8 cellular contexts compared by ENCODE assay signal in genomic region chr7:73703985-73704639, GRCh38. TPM values are rescaled to one million over a fixed set of nuclear protein-coding genes. Genes with fewer than 3 reads are reported as not detected.
A peak's percentile ranks its signal among the peaks of the same experiment; 100 is the strongest.
DNase-seq lines count a peak whose midpoint lies in the region; ATAC-seq and TF ChIP-seq lines count a peak whose summit lies in the region.

No MANE protein-coding gene starts in this region.

- H3K27ac Mint-ChIP-seq in activated T-cell treated with anti-CD3 and anti-CD28 coated beads, Interleukin-2, amount 50 U/mL, for 24 hours: no peak overlapping the region

- H3K27me3 ChIP-seq in left ventricle myocardium inferior (ENCODE audit: low read depth): no peaks in the 10 kb centered on the region

- H3K4me1 Mint-ChIP-seq in activated T-cell treated with anti-CD3 and anti-CD28 coated beads, Interleukin-2, amount 50 U/mL, for 24 hours (ENCODE audit: low read depth): peaks cover 16% of the 10 kb centered on the region

- no peaks in the 10 kb centered on the region for H3K9me3 ChIP-seq in left ventricle myocardium inferior (replicated peaks)

- H3K4me3 ChIP-seq in left ventricle myocardium inferior: peak overlapping the region; percentile 37

- H3K27me3 Mint-ChIP-seq in activated T-cell treated with anti-CD3 and anti-CD28 coated beads, Interleukin-2, amount 50 U/mL, for 24 hours: no peaks in the 10 kb centered on the region

- H3K9me3 Mint-ChIP-seq in activated T-cell treated with anti-CD3 and anti-CD28 coated beads, Interleukin-2, amount 50 U/mL, for 24 hours: no peaks in the 10 kb centered on the region

- H3K36me3 ChIP-seq in left ventricle myocardium inferior: peaks cover 13% of the 10 kb centered on the region

- no peak overlapping the region for H3K4me3 Mint-ChIP-seq in activated T-cell treated with anti-CD3 and anti-CD28 coated beads, Interleukin-2, amount 50 U/mL, for 24 hours

- intact Hi-C loops in left ventricle myocardium inferior (cut with micrococcal nuclease): no loop called here

- H3K4me1 ChIP-seq in left ventricle myocardium inferior: no peaks in the 10 kb centered on the region

- no peak for TF ChIP-seq CTCF in left ventricle myocardium inferior (IDR thresholded peaks at IDR 0.05; ENCODE audit: borderline replicate concordance)

- H3K36me3 Mint-ChIP-seq in activated T-cell treated with anti-CD3 and anti-CD28 coated beads, Interleukin-2, amount 50 U/mL, for 24 hours (ENCODE audit: low read depth): peaks cover 61% of the 10 kb centered on the region

- no peak for ATAC-seq in GM18858 (IDR thresholded peaks at IDR 0.05; ENCODE audit: unreplicated experiment)
- ATAC-seq in HG02970 (IDR thresholded peaks at IDR 0.05; ENCODE audit: low FRiP score, unreplicated experiment): no peak

- DNase-seq in Kasumi-1 (lab: John Stamatoyannopoulos, UW) (peak; percentile 16 to 31), left ventricle myocardium inferior (peak; percentile 45), NCI-H2227 treated with DMSO at 0.1 percent for 48 hours (lab: John Stamatoyannopoulos, UW) (no peak), DMS153 treated with DMSO at 0.1 percent for 48 hours (lab: John Stamatoyannopoulos, UW; ENCODE audit: unreplicated experiment) (no peak)
- DNase-seq in activated T-cell treated with anti-CD3 and anti-CD28 coated beads, Interleukin-2, amount 50 U/mL, for 24 hours: peak; percentile 62
- peak; percentile 48 to 59 for DNase-seq in stimulated activated CD4-positive, alpha-beta T cell treated with anti-CD3 and anti-CD28 coated beads, Interleukin-2, amount 100 ng/mL, for 24 hours

- H3K27ac ChIP-seq in left ventricle myocardium inferior (replicated peaks): no peak overlapping the region

RNA-seq across cellular contexts. Expression of gene STX1A, which starts 15.4 kb away (rescaled TPM):
- total RNA-seq in left ventricle myocardium inferior: 2.9 TPM

RNA-seq across cellular contexts. Expression of gene BUD23, which starts 20.7 kb away (rescaled TPM):
- 65.0 TPM for total RNA-seq in left ventricle myocardium inferior

RNA-seq across cellular contexts. Expression of gene DNAJC30, which starts 20.9 kb away (rescaled TPM):
- 14.0 TPM for total RNA-seq in left ventricle myocardium inferior

RNA-seq across cellular contexts. Expression of gene ABHD11, which starts 34.5 kb away (rescaled TPM):
- 25.2 TPM for total RNA-seq in left ventricle myocardium inferior

RNA-seq across cellular contexts. Expression of gene VPS37D, which starts 36.5 kb away (rescaled TPM):
- 3.1 TPM for total RNA-seq in left ventricle myocardium inferior

Comparison
In these comparisons a context has a peak if more than half of its experiments do, and no peak if none do; other contexts are left out.
1. DNase-seq: peak in Kasumi-1 (2 of 2), activated T-cell treated with anti-CD3 and anti-CD28 coated beads, Interleukin-2, amount 50 U/mL, for 24 hours (single experiment), left ventricle myocardium inferior (single experiment) and stimulated activated CD4-positive, alpha-beta T cell treated with anti-CD3 and anti-CD28 coated beads, Interleukin-2, amount 100 ng/mL, for 24 hours (2 of 2); none in NCI-H2227 treated with DMSO at 0.1 percent for 48 hours (single experiment) and DMS153 treated with DMSO at 0.1 percent for 48 hours (single experiment).